Comparison of ENCODE assay signal across 2 cellular contexts in the genomic region with DNA sequence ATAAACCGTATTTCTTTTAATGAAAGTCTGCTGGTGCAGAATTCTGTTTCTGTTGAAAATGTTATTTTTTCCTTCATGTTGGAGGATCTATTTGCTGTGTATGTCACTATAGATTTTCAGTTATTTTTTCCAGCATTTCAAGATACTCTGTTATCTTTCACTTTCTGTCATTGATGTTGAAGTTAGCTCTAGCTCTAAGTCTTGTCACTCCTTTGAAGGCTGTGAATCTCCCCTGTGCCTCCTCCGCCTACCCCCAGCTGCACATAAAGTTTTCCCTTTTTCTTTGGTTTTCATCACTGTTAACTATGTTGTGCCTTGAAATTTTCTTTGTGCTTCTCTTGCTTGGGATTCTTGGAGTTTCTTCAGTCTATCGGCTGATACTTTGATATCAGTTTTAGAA.
TF ChIP-seq lines count a peak whose summit lies in the region.

No MANE protein-coding gene starts in this region.

TF ChIP-seq in HEK293, 187 proteins besides CTCF, POLR2A, EP300 and RAD21:
- TF ChIP-seq ZNF292 (tag by site-specific recombination; IDR thresholded peaks at IDR 0.05; ENCODE audit: borderline replicate concordance, low read depth) (no peak), PRDM1 (tag by site-specific recombination; IDR thresholded peaks at IDR 0.05) (peak; percentile 74; the same call in 1 of the 2 replicates), ZBTB17 (tag by site-specific recombination; IDR thresholded peaks at IDR 0.05) (peak; percentile 18; the same call in 1 of the 2 replicates)
- TF ChIP-seq, protein P1, sequence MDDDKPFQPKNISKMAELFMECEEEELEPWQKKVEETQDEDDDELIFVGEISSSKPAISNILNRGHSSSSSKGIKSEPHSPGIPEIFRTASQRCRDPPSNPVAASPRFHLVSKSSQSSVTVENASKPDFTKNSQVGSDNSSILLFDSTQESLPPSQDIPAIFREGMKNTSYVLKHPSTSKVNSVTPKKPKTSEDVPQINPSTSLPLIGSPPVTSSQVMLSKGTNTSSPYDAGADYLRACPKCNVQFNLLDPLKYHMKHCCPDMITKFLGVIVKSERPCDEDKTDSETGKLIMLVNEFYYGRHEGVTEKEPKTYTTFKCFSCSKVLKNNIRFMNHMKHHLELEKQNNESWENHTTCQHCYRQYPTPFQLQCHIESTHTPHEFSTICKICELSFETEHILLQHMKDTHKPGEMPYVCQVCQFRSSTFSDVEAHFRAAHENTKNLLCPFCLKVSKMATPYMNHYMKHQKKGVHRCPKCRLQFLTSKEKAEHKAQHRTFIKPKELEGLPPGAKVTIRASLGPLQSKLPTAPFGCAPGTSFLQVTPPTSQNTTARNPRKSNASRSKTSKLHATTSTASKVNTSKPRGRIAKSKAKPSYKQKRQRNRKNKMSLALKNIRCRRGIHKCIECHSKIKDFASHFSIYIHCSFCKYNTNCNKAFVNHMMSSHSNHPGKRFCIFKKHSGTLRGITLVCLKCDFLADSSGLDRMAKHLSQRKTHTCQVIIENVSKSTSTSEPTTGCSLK (tag by site-specific recombination; IDR thresholded peaks at IDR 0.05) = no peak
- TF ChIP-seq, protein P2, sequence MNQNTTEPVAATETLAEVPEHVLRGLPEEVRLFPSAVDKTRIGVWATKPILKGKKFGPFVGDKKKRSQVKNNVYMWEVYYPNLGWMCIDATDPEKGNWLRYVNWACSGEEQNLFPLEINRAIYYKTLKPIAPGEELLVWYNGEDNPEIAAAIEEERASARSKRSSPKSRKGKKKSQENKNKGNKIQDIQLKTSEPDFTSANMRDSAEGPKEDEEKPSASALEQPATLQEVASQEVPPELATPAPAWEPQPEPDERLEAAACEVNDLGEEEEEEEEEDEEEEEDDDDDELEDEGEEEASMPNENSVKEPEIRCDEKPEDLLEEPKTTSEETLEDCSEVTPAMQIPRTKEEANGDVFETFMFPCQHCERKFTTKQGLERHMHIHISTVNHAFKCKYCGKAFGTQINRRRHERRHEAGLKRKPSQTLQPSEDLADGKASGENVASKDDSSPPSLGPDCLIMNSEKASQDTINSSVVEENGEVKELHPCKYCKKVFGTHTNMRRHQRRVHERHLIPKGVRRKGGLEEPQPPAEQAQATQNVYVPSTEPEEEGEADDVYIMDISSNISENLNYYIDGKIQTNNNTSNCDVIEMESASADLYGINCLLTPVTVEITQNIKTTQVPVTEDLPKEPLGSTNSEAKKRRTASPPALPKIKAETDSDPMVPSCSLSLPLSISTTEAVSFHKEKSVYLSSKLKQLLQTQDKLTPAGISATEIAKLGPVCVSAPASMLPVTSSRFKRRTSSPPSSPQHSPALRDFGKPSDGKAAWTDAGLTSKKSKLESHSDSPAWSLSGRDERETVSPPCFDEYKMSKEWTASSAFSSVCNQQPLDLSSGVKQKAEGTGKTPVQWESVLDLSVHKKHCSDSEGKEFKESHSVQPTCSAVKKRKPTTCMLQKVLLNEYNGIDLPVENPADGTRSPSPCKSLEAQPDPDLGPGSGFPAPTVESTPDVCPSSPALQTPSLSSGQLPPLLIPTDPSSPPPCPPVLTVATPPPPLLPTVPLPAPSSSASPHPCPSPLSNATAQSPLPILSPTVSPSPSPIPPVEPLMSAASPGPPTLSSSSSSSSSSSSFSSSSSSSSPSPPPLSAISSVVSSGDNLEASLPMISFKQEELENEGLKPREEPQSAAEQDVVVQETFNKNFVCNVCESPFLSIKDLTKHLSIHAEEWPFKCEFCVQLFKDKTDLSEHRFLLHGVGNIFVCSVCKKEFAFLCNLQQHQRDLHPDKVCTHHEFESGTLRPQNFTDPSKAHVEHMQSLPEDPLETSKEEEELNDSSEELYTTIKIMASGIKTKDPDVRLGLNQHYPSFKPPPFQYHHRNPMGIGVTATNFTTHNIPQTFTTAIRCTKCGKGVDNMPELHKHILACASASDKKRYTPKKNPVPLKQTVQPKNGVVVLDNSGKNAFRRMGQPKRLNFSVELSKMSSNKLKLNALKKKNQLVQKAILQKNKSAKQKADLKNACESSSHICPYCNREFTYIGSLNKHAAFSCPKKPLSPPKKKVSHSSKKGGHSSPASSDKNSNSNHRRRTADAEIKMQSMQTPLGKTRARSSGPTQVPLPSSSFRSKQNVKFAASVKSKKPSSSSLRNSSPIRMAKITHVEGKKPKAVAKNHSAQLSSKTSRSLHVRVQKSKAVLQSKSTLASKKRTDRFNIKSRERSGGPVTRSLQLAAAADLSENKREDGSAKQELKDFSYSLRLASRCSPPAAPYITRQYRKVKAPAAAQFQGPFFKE (tag by site-specific recombination; IDR thresholded peaks at IDR 0.05; ENCODE audit: borderline replicate concordance) = no peak
TF ChIP-seq in HEK293: peak in this region for 2.

TF ChIP-seq in GM12878, 131 proteins besides CTCF, POLR2A, EP300 and RAD21:
- TF ChIP-seq NR2C2 (IDR thresholded peaks at IDR 0.05; ENCODE audit: borderline replicate concordance, control insufficient read depth, insufficient read length, low read depth) = no peak
- TF ChIP-seq, protein P3, sequence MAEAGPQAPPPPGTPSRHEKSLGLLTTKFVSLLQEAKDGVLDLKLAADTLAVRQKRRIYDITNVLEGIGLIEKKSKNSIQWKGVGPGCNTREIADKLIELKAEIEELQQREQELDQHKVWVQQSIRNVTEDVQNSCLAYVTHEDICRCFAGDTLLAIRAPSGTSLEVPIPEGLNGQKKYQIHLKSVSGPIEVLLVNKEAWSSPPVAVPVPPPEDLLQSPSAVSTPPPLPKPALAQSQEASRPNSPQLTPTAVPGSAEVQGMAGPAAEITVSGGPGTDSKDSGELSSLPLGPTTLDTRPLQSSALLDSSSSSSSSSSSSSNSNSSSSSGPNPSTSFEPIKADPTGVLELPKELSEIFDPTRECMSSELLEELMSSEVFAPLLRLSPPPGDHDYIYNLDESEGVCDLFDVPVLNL (IDR thresholded peaks at IDR 0.05; ENCODE audit: low read depth, low read length) = no peak
- TF ChIP-seq, protein P4, sequence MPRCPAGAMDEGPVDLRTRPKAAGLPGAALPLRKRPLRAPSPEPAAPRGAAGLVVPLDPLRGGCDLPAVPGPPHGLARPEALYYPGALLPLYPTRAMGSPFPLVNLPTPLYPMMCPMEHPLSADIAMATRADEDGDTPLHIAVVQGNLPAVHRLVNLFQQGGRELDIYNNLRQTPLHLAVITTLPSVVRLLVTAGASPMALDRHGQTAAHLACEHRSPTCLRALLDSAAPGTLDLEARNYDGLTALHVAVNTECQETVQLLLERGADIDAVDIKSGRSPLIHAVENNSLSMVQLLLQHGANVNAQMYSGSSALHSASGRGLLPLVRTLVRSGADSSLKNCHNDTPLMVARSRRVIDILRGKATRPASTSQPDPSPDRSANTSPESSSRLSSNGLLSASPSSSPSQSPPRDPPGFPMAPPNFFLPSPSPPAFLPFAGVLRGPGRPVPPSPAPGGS (IDR thresholded peaks at IDR 0.05; ENCODE audit: borderline replicate concordance, insufficient read depth, low read depth, low read length, poor library complexity, severe bottlenecking) = no peak
- TF ChIP-seq, protein P5, sequence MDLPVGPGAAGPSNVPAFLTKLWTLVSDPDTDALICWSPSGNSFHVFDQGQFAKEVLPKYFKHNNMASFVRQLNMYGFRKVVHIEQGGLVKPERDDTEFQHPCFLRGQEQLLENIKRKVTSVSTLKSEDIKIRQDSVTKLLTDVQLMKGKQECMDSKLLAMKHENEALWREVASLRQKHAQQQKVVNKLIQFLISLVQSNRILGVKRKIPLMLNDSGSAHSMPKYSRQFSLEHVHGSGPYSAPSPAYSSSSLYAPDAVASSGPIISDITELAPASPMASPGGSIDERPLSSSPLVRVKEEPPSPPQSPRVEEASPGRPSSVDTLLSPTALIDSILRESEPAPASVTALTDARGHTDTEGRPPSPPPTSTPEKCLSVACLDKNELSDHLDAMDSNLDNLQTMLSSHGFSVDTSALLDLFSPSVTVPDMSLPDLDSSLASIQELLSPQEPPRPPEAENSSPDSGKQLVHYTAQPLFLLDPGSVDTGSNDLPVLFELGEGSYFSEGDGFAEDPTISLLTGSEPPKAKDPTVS (IDR thresholded peaks at IDR 0.05; ENCODE audit: low read depth, low read length) = no peak
- TF ChIP-seq EZH2 (IDR thresholded peaks at IDR 0.05; ENCODE audit: borderline replicate concordance, control insufficient read depth, low read depth, low read length) = no peak
- TF ChIP-seq SMC3 (IDR thresholded peaks at IDR 0.05; ENCODE audit: borderline replicate concordance, low read length) = no peak
- TF ChIP-seq ZSCAN29 (IDR thresholded peaks at IDR 0.05) = no peak
- TF ChIP-seq RFX5 (IDR thresholded peaks at IDR 0.05; ENCODE audit: low read depth, low read length) = no peak
- TF ChIP-seq YY1 (IDR thresholded peaks at IDR 0.05; ENCODE audit: low read depth, low read length) = no peak
- TF ChIP-seq NFYA (IDR thresholded peaks at IDR 0.05; ENCODE audit: borderline replicate concordance, low read depth, low read length) = no peak
- no peak for TF ChIP-seq RCOR1 (conservative IDR thresholded peaks at IDR 0.05; ENCODE audit: low read depth, low read length)
- no peak for TF ChIP-seq SREBF2 (IDR thresholded peaks at IDR 0.05; ENCODE audit: low read length)
- TF ChIP-seq, protein P6, sequence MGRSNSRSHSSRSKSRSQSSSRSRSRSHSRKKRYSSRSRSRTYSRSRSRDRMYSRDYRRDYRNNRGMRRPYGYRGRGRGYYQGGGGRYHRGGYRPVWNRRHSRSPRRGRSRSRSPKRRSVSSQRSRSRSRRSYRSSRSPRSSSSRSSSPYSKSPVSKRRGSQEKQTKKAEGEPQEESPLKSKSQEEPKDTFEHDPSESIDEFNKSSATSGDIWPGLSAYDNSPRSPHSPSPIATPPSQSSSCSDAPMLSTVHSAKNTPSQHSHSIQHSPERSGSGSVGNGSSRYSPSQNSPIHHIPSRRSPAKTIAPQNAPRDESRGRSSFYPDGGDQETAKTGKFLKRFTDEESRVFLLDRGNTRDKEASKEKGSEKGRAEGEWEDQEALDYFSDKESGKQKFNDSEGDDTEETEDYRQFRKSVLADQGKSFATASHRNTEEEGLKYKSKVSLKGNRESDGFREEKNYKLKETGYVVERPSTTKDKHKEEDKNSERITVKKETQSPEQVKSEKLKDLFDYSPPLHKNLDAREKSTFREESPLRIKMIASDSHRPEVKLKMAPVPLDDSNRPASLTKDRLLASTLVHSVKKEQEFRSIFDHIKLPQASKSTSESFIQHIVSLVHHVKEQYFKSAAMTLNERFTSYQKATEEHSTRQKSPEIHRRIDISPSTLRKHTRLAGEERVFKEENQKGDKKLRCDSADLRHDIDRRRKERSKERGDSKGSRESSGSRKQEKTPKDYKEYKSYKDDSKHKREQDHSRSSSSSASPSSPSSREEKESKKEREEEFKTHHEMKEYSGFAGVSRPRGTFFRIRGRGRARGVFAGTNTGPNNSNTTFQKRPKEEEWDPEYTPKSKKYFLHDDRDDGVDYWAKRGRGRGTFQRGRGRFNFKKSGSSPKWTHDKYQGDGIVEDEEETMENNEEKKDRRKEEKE (IDR thresholded peaks at IDR 0.05) = no peak
- TF ChIP-seq BRCA1 (IDR thresholded peaks at IDR 0.05; ENCODE audit: low read depth, low read length) = no peak
